23 cellular contexts compared by ENCODE assay signal in genomic region chr16:22322021-22322471, GRCh38. TPM values are rescaled to one million over a fixed set of nuclear protein-coding genes. Genes with fewer than 3 reads are reported as not detected.
DNase-seq lines count a peak whose midpoint lies in the region; ATAC-seq and TF ChIP-seq lines count a peak whose summit lies in the region.
"Had no signal": no experiment of that assay in that cellular context is flagged by ENCODE, and none has a peak within 500 bp of the region (broad histone marks: within the 10 kb centered on the region; RNA-seq: fewer than 3 reads in every experiment).

No MANE protein-coding gene starts in this region.

- DNase-seq in H7 (peak; percentile 33), osteoblast (ENCODE audit: insufficient read length, low spot score, missing footprints) (peak; percentile 65), HUDEP-2 (lab: John Stamatoyannopoulos, UW; ENCODE audit: unreplicated experiment in 76 of 76) (no peak)
- DNase-seq in activated CD4-positive, alpha-beta T cell treated with anti-CD3 and anti-CD28 coated beads for 4 hours, result no peak
- DNase-seq: activated CD4-positive, alpha-beta T cell treated with anti-CD3 and anti-CD28 coated beads for 48 hours; colonic mucosa; foreskin keratinocyte; HFFc6; stimulated activated CD4-positive, alpha-beta T cell treated with anti-CD3 and anti-CD28 coated beads, Interleukin-4, amount 100 ng/mL, for 4 hours; uterus had no signal

- H3K4me3 ChIP-seq in H7 (ENCODE audit: insufficient read depth, low read depth, low read length) (no peak overlapping the region), HUES64 (ENCODE audit: low read length) (no peak overlapping the region), osteoblast (ENCODE audit: insufficient read depth, low read length) (no peak overlapping the region)
- H3K4me3 ChIP-seq: breast epithelium, colonic mucosa, esophagus muscularis mucosa, neural progenitor cell, suprapubic skin, uterus had no signal

- H2AFZ ChIP-seq in osteoblast (ENCODE audit: low read length), result no peak overlapping the region

- no peaks in the 10 kb centered on the region for H3K9me3 Mint-ChIP-seq in dendritic cell treated with granulocyte-macrophage colony-stimulating factor and Interleukin-4, amounts not matched to agents 40 ng/mL and 50 ng/mL, for 4 days
- H3K9me3 Mint-ChIP-seq: activated naive CD4-positive, alpha-beta T cell treated with anti-CD3 and anti-CD28 coated beads, Interleukin-2, amount 50 U/mL, for 72 hours; activated T-helper 17 cell treated with anti-CD3 and anti-CD28 coated beads, Interleukin-2, amount 50 U/mL, for 72 hours; HFFc6; memory B cell; neural progenitor cell had no signal

- peaks cover 98% of the 10 kb centered on the region for H3K36me3 Mint-ChIP-seq in dendritic cell treated with granulocyte-macrophage colony-stimulating factor and Interleukin-4, amounts not matched to agents 40 ng/mL and 50 ng/mL, for 4 days (ENCODE audit: low read depth)
- H3K36me3 Mint-ChIP-seq: activated naive CD4-positive, alpha-beta T cell treated with anti-CD3 and anti-CD28 coated beads, Interleukin-2, amount 50 U/mL, for 72 hours had no signal

- H3K4me1 Mint-ChIP-seq in dendritic cell treated with granulocyte-macrophage colony-stimulating factor and Interleukin-4, amounts not matched to agents 40 ng/mL and 50 ng/mL, for 4 days (ENCODE audit: low read depth), result peaks cover 13% of the 10 kb centered on the region
- H3K4me1 Mint-ChIP-seq: neural progenitor cell had no signal

- WGBS in HUES64, result 93% methylated on average over 11 of the region's 11 CpGs

- H3K9ac ChIP-seq in HUES64 (ENCODE audit: low read depth, low read length), result 0 out of 2 replicates have a peak overlapping the region, but pooled peaks have one; percentile 31
- H3K9ac ChIP-seq: neural progenitor cell, SK-N-SH had no signal

- H3K27ac ChIP-seq in HUES64 (ENCODE audit: low read depth, low read length), result no peak overlapping the region
- no peak overlapping the region for H3K27ac ChIP-seq in osteoblast (ENCODE audit: low read depth, low read length)
- H3K27ac ChIP-seq: breast epithelium, colonic mucosa, esophagus muscularis mucosa, foreskin keratinocyte, HL-60, neural progenitor cell, suprapubic skin, uterus had no signal

- H3K36me3 ChIP-seq in H7 (replicated peaks; ENCODE audit: control insufficient read depth, insufficient read depth, low read length), result peaks cover 45% of the 10 kb centered on the region
- peaks cover 88% of the 10 kb centered on the region for H3K36me3 ChIP-seq in HUES64 (ENCODE audit: insufficient read depth, low read length)
- peaks cover 57% of the 10 kb centered on the region for H3K36me3 ChIP-seq in osteoblast (ENCODE audit: insufficient read depth, low read length)
- H3K36me3 ChIP-seq: breast epithelium, neural progenitor cell, uterus had no signal

- no peak for TF ChIP-seq CTCF in osteoblast (IDR thresholded peaks at IDR 0.05; ENCODE audit: extremely low read depth, low read depth, low read length)

- intact Hi-C loops in dendritic cell treated with granulocyte-macrophage colony-stimulating factor and Interleukin-4, amounts not matched to agents 40 ng/mL and 50 ng/mL, for 4 days (cut with micrococcal nuclease), result no loop called here

- H3K9me3 ChIP-seq in HUES64 (ENCODE audit: insufficient read depth, low read depth, low read length) (no peaks in the 10 kb centered on the region), osteoblast (ENCODE audit: low read depth, low read length) (no peaks in the 10 kb centered on the region)
- H3K9me3 ChIP-seq: breast epithelium, colonic mucosa, esophagus muscularis mucosa, SK-N-SH, suprapubic skin, uterus had no signal

- peaks cover 8% of the 10 kb centered on the region for H3K79me2 ChIP-seq in osteoblast (ENCODE audit: insufficient read depth, low read length)

- H3K4me2 ChIP-seq in osteoblast (ENCODE audit: insufficient read depth, low read length), result no peak overlapping the region
- H3K4me2 ChIP-seq: neural progenitor cell, SK-N-SH had no signal

- peaks cover 17% of the 10 kb centered on the region for H4K20me1 ChIP-seq in osteoblast (ENCODE audit: insufficient read depth, low read length)

- no peak for ATAC-seq in HG03280 (IDR thresholded peaks at IDR 0.05; ENCODE audit: unreplicated experiment)

- no peaks in the 10 kb centered on the region for H3K27me3 Mint-ChIP-seq in dendritic cell treated with granulocyte-macrophage colony-stimulating factor and Interleukin-4, amounts not matched to agents 40 ng/mL and 50 ng/mL, for 4 days
- H3K27me3 Mint-ChIP-seq: activated T-helper 17 cell treated with anti-CD3 and anti-CD28 coated beads, Interleukin-2, amount 50 U/mL, for 72 hours; memory B cell; progenitor cell of endocrine pancreas had no signal

- no peak overlapping the region for H3K4me3 Mint-ChIP-seq in dendritic cell treated with granulocyte-macrophage colony-stimulating factor and Interleukin-4, amounts not matched to agents 40 ng/mL and 50 ng/mL, for 4 days
- H3K4me3 Mint-ChIP-seq: activated T-helper 17 cell treated with anti-CD3 and anti-CD28 coated beads, Interleukin-2, amount 50 U/mL, for 72 hours; HFFc6; memory B cell had no signal

- no peaks in the 10 kb centered on the region for H3K4me1 ChIP-seq in HUES64 (ENCODE audit: insufficient read depth, low read length)
- H3K4me1 ChIP-seq in osteoblast (ENCODE audit: insufficient read depth, low read length), result no peaks in the 10 kb centered on the region
- H3K4me1 ChIP-seq: breast epithelium, colonic mucosa, foreskin keratinocyte, neural progenitor cell, suprapubic skin had no signal

- H3K27me3 ChIP-seq in H7 (ENCODE audit: control insufficient read depth, insufficient read depth, low read length) (no peaks in the 10 kb centered on the region), HUES64 (ENCODE audit: insufficient read depth, low read length) (no peaks in the 10 kb centered on the region), osteoblast (ENCODE audit: insufficient read depth, low read length) (no peaks in the 10 kb centered on the region)
- H3K27me3 ChIP-seq: breast epithelium, colonic mucosa, esophagus muscularis mucosa, foreskin keratinocyte, neural progenitor cell, suprapubic skin, uterus had no signal

- H3K27ac Mint-ChIP-seq in dendritic cell treated with granulocyte-macrophage colony-stimulating factor and Interleukin-4, amounts not matched to agents 40 ng/mL and 50 ng/mL, for 4 days, result peak overlapping the region; percentile 20
- H3K27ac Mint-ChIP-seq: HFFc6, memory B cell, progenitor cell of endocrine pancreas had no signal

RNA-seq across cellular contexts. Expression of gene POLR3E, which starts 24.8 kb away (rescaled TPM):
- total RNA-seq in H7 (2014; rRNA removed; shearing (Covaris generic)), result 91.5 and 99.6 TPM in 2 replicates
- 37.1 TPM for polyA plus RNA-seq in HUES64 (2013, experiment 1 of 2)
- 33.0 TPM for polyA plus RNA-seq in HUES64 (2013, experiment 2 of 2)
- 19.2 and 19.4 TPM in 2 replicates for total RNA-seq in osteoblast

RNA-seq across cellular contexts. Expression of gene CDR2, which starts 52.4 kb away (rescaled TPM):
- 32.7 and 43.2 TPM in 2 replicates for total RNA-seq in H7 (2014; rRNA removed; shearing (Covaris generic))
- 19.4 TPM for polyA plus RNA-seq in HUES64 (2013, experiment 1 of 2)
- 19.0 TPM for polyA plus RNA-seq in HUES64 (2013, experiment 2 of 2)
- 49.5 and 52.5 TPM in 2 replicates for total RNA-seq in osteoblast

Comparison
In these comparisons a context has a peak if more than half of its experiments do, and no peak if none do; other contexts are left out.
1. DNase-seq: peak in H7 (single experiment) and osteoblast (single experiment); none in HUDEP-2 (0 of 76) and activated CD4-positive, alpha-beta T cell treated with anti-CD3 and anti-CD28 coated beads for 4 hours (0 of 2).